Comparison of ENCODE assay signal across 11 cellular contexts in genomic region chr2:40489678-40489960, GRCh38. TPM values are rescaled to one million over a fixed set of nuclear protein-coding genes. Genes with fewer than 3 reads are reported as not detected.
DNase-seq lines count a peak whose midpoint lies in the region; ATAC-seq and TF ChIP-seq lines count a peak whose summit lies in the region.
"Had no signal": no experiment of that assay in that cellular context is flagged by ENCODE, and none has a peak within 500 bp of the region (broad histone marks: within the 10 kb centered on the region; RNA-seq: fewer than 3 reads in every experiment).

No MANE protein-coding gene starts in this region.

- H4K91ac ChIP-seq in H9 (ENCODE audit: insufficient read length, low read depth, low read length), result no peak overlapping the region

- WGBS in H9 (ENCODE audit: extremely low coverage, insufficient read length, low lambda C conversion rate), result no CpG with 5 or more reads among the region's 1 CpG

- H3K36me3 ChIP-seq in CD8-positive, alpha-beta T cell (ENCODE audit: insufficient read depth, low read length), result no peaks in the 10 kb centered on the region
- H3K36me3 ChIP-seq in OCI-LY7 (ENCODE audit: insufficient read depth, low read length), result no peaks in the 10 kb centered on the region
- H3K36me3 ChIP-seq in gastrocnemius medialis, result no peaks in the 10 kb centered on the region

- peak overlapping the region; percentile 77 for H3K4me3 Mint-ChIP-seq in CD8-positive, alpha-beta T cell
- no peak overlapping the region for H3K4me3 Mint-ChIP-seq in H9
- H3K4me3 Mint-ChIP-seq: neural crest cell had no signal

- no peak overlapping the region for H3K18ac ChIP-seq in H9 (ENCODE audit: insufficient read length, low read depth, low read length)

- no peaks in the 10 kb centered on the region for H3K9me2 ChIP-seq in OCI-LY7 (ENCODE audit: insufficient read depth, low read length)

- no peak overlapping the region for H3K27ac Mint-ChIP-seq in CD8-positive, alpha-beta T cell
- no peak overlapping the region for H3K27ac Mint-ChIP-seq in H9

- DNase-seq in CD8-positive, alpha-beta T cell, result no peak
- DNase-seq in OCI-LY7 (ENCODE audit: low spot score), result no peak
- DNase-seq in foreskin keratinocyte, result no peak
- DNase-seq in gastrocnemius medialis, result no peak
- DNase-seq in HuH-7.5 (ENCODE audit: low spot score), result no peak
- no peak for DNase-seq in middle frontal gyrus (ENCODE audit: extremely low spot score, low spot score)
- no peak for DNase-seq in H9
- DNase-seq: activated CD8-positive, alpha-beta memory T cell treated with anti-CD3 and anti-CD28 coated beads, Interleukin-2, amount 50 U/mL, for 48 hours had no signal

- ATAC-seq in CD8-positive, alpha-beta T cell, result no peak
- ATAC-seq in foreskin keratinocyte (no peak), gastrocnemius medialis (no peak), GM19455 (IDR thresholded peaks at IDR 0.05; ENCODE audit: unreplicated experiment) (no peak)

- no peak overlapping the region for H3T11ph ChIP-seq in H9 (ENCODE audit: low read length)

- H3K4me1 ChIP-seq in CD8-positive, alpha-beta T cell (ENCODE audit: insufficient read depth, low read length), result peaks cover 4% of the 10 kb centered on the region
- peaks cover 7% of the 10 kb centered on the region for H3K4me1 ChIP-seq in OCI-LY7 (ENCODE audit: insufficient read depth, low read length, poor library complexity, severe bottlenecking)
- no peaks in the 10 kb centered on the region for H3K4me1 ChIP-seq in foreskin keratinocyte
- H3K4me1 ChIP-seq in gastrocnemius medialis, result no peaks in the 10 kb centered on the region
- H3K4me1 ChIP-seq in H9 (ENCODE audit: insufficient read depth, low read length), result no peaks in the 10 kb centered on the region

- H3K79me2 ChIP-seq in OCI-LY7 (ENCODE audit: insufficient read depth, low read depth, low read length), result no peaks in the 10 kb centered on the region
- H3K79me2 ChIP-seq in H9 (ENCODE audit: insufficient read depth, low read length), result no peaks in the 10 kb centered on the region

- no peak overlapping the region for H4K8ac ChIP-seq in H9 (replicated peaks; ENCODE audit: insufficient read length, low read depth, low read length)

- intact Hi-C loops in CD8-positive, alpha-beta T cell (cut with DNase I, micrococcal nuclease), result no loop called here
- intact Hi-C loops in OCI-LY7 (cut with micrococcal nuclease; ENCODE audit: unreplicated experiment) (no loop called here), gastrocnemius medialis (cut with DNase I; ENCODE audit: low total_unique reads) (no loop called here)

- no peak overlapping the region for H3K9ac ChIP-seq in H9 (ENCODE audit: extremely low read depth, insufficient read length, low read length)

- H3K27me3 Mint-ChIP-seq in CD8-positive, alpha-beta T cell (ENCODE audit: low read depth), result no peaks in the 10 kb centered on the region
- no peaks in the 10 kb centered on the region for H3K27me3 Mint-ChIP-seq in H9 (ENCODE audit: low read depth)

- peaks cover 3% of the 10 kb centered on the region for H3K9me3 Mint-ChIP-seq in CD8-positive, alpha-beta T cell
- peaks cover 0 to 2% of the 10 kb centered on the region in 2 experiments; a peak in 1 of 5 replicates for H3K9me3 Mint-ChIP-seq in H9
- H3K9me3 Mint-ChIP-seq: neural crest cell had no signal

- no peaks in the 10 kb centered on the region for H3K9me3 ChIP-seq in CD8-positive, alpha-beta T cell (ENCODE audit: low read length)
- H3K9me3 ChIP-seq in OCI-LY7 (ENCODE audit: low read length), result no peaks in the 10 kb centered on the region
- H3K9me3 ChIP-seq in gastrocnemius medialis, result no peaks in the 10 kb centered on the region
- H3K9me3 ChIP-seq in H9 (ENCODE audit: control insufficient read depth, low read depth, low read length), result no peaks in the 10 kb centered on the region

- no peak overlapping the region for H3K27ac ChIP-seq in CD8-positive, alpha-beta T cell (ENCODE audit: low read depth, low read length)
- H3K27ac ChIP-seq in OCI-LY7 (ENCODE audit: low read depth, low read length, poor library complexity, severe bottlenecking) (no peak overlapping the region), foreskin keratinocyte (peak overlapping the region; percentile 2), gastrocnemius medialis (peak overlapping the region; percentile 1 to 39 (median 22)), H9 (ENCODE audit: insufficient read length, low read depth, low read length) (no peak overlapping the region)
- H3K27ac ChIP-seq: epithelial cell of prostate had no signal

- H3K36me3 Mint-ChIP-seq in CD8-positive, alpha-beta T cell, result no peaks in the 10 kb centered on the region
- H3K36me3 Mint-ChIP-seq in H9 (ENCODE audit: insufficient read depth in 1 of 3, low read depth in 3 of 3), result no peaks in the 10 kb centered on the region

- H2AFZ ChIP-seq in OCI-LY7 (ENCODE audit: low read length) (peak overlapping the region; percentile 75), H9 (ENCODE audit: low read length) (no peak overlapping the region)

- in situ Hi-C loops in gastrocnemius medialis (cut with MboI; ENCODE audit: low sequenced_read_pairs in 4 of 4), result no loop called here

- H3K4me3 ChIP-seq in CD8-positive, alpha-beta T cell (ENCODE audit: low read depth, low read length), result peak overlapping the region; percentile 32
- H3K4me3 ChIP-seq in OCI-LY7 (ENCODE audit: low read depth, low read length, poor library complexity, severe bottlenecking) (no peak overlapping the region), gastrocnemius medialis (peak overlapping the region; percentile 40 to 56 (median 44))

- no peak overlapping the region for H2BK120ac ChIP-seq in H9 (ENCODE audit: low read depth, low read length, poor library complexity, severe bottlenecking)

- H3K56ac ChIP-seq in H9 (ENCODE audit: insufficient read length, low read depth, low read length), result no peak overlapping the region

- no peak overlapping the region for H3K23ac ChIP-seq in H9 (ENCODE audit: insufficient read length, low read depth, low read length)

- H2BK15ac ChIP-seq in H9 (ENCODE audit: low read depth, low read length), result no peak overlapping the region

- H4K5ac ChIP-seq in H9 (ENCODE audit: insufficient read length, low read depth, low read length), result no peak overlapping the region

- CTCF ChIA-PET in CD8-positive, alpha-beta T cell (lab: Charles Lee), result no interaction called here
- CTCF ChIA-PET in OCI-LY7 (lab: Charles Lee; ENCODE audit: unreplicated experiment), result no interaction called here

- no peak overlapping the region for H3K4ac ChIP-seq in H9 (ENCODE audit: low read depth, low read length)

- H2BK12ac ChIP-seq in H9 (ENCODE audit: insufficient read length, low read depth, low read length), result no peak overlapping the region

- no peak overlapping the region for H2AK5ac ChIP-seq in H9 (ENCODE audit: insufficient read length, low read length)

- H3K4me2 ChIP-seq in OCI-LY7 (ENCODE audit: low read length) (peak overlapping the region; percentile 31; the same call in 1 of the 2 replicates), H9 (ENCODE audit: insufficient read depth, insufficient read length, low read length) (no peak overlapping the region)

- H3K79me1 ChIP-seq in H9 (ENCODE audit: insufficient read depth, low read depth, low read length, poor library complexity, severe bottlenecking), result no peaks in the 10 kb centered on the region

- POLR2A ChIA-PET in CD8-positive, alpha-beta T cell (lab: Charles Lee), result no interaction called here
- POLR2A ChIA-PET in OCI-LY7 (lab: Charles Lee), result interaction anchor here (0.6 kb wide), 1 partner anchor 1301 kb away, joined by 3 read pairs; no protein-coding TSS in a partner anchor

- no TSS peak for BruUV-seq in OCI-LY7 (replicated peaks; lab: Mats Ljungman, UMichigan)

- no peak overlapping the region for H2BK20ac ChIP-seq in H9 (ENCODE audit: low read depth, low read length, poor library complexity, severe bottlenecking)

- H3K14ac ChIP-seq in H9 (ENCODE audit: insufficient read depth, low read length), result no peak overlapping the region

- H2BK5ac ChIP-seq in H9 (ENCODE audit: insufficient read length, low read length), result no peak overlapping the region

- peaks cover 11% of the 10 kb centered on the region for H3K4me1 Mint-ChIP-seq in CD8-positive, alpha-beta T cell (ENCODE audit: low read depth)
- H3K4me1 Mint-ChIP-seq in H9, result peaks cover 4 to 9% of the 10 kb centered on the region in 2 experiments

- no peaks in the 10 kb centered on the region for H3K27me3 ChIP-seq in CD8-positive, alpha-beta T cell (ENCODE audit: insufficient read depth, low read length)
- H3K27me3 ChIP-seq in foreskin keratinocyte (no peaks in the 10 kb centered on the region), gastrocnemius medialis (no peaks in the 10 kb centered on the region), H9 (ENCODE audit: insufficient read depth, low read length) (no peaks in the 10 kb centered on the region)

- H4K20me1 ChIP-seq in OCI-LY7 (ENCODE audit: insufficient read depth, low read length) (no peaks in the 10 kb centered on the region), H9 (ENCODE audit: control insufficient read depth, insufficient read depth, insufficient read length) (no peaks in the 10 kb centered on the region)

- no peaks in the 10 kb centered on the region for H3K23me2 ChIP-seq in H9 (ENCODE audit: insufficient read length, low read depth, low read length, poor library complexity, severe bottlenecking)

- TF ChIP-seq POLR2A in gastrocnemius medialis (IDR thresholded peaks at IDR 0.05), result no peak

- no peak for TF ChIP-seq CTCF in CD8-positive, alpha-beta T cell (IDR thresholded peaks at IDR 0.05)
- TF ChIP-seq CTCF in OCI-LY7 (conservative IDR thresholded peaks at IDR 0.05; ENCODE audit: low read length), result no peak
- TF ChIP-seq CTCF in foreskin keratinocyte (conservative IDR thresholded peaks at IDR 0.05), result no peak
- TF ChIP-seq CTCF in gastrocnemius medialis (IDR thresholded peaks at IDR 0.05 in 4 of 5, conservative IDR thresholded peaks at IDR 0.05 in 1 of 5), result no peak
- no peak for TF ChIP-seq CTCF in H9 (conservative IDR thresholded peaks at IDR 0.05)

RNA-seq across cellular contexts. Expression of gene SLC8A1, which starts 37.7 kb away (rescaled TPM):
- not detected for total RNA-seq in CD8-positive, alpha-beta T cell
- total RNA-seq in OCI-LY7 (2014; rRNA removed; shearing (Covaris generic)), result 5.0 and 7.3 TPM in 2 replicates
- total RNA-seq in OCI-LY7 (2022) (3.6 and 4.7 TPM in 2 replicates), foreskin keratinocyte (19.9 and 20.4 TPM in 2 replicates), gastrocnemius medialis (1 to 10 TPM; 1.3 to 3.8 (median 2.4) TPM), H9 (2021) (1.7 and 1.9 TPM in 2 replicates)
- 0.64 and 0.96 TPM in 2 replicates for polyA plus RNA-seq in foreskin keratinocyte

Comparison
In these comparisons a context has a peak if more than half of its experiments do, and no peak if none do; other contexts are left out.
1. H3K27ac ChIP-seq: peak in foreskin keratinocyte (single experiment) and gastrocnemius medialis (4 of 4); none in CD8-positive, alpha-beta T cell (single experiment), OCI-LY7 (single experiment) and H9 (single experiment).